Comparison of ENCODE assay signal across 31 cellular contexts in genomic region chr17:73980517-73980916, GRCh38.
"Had no signal": no experiment of that assay in that cellular context is flagged by ENCODE, and none has a peak within 500 bp of the region (broad histone marks: within the 10 kb centered on the region; RNA-seq: fewer than 3 reads in every experiment).

No MANE protein-coding gene starts in this region.

- H3K27ac Mint-ChIP-seq: activated CD4-positive, alpha-beta T cell treated with anti-CD3 and anti-CD28 coated beads, Interleukin-2, amount 10 ng/mL, durations not matched to agents 7 days and 5 days; activated CD8-positive, alpha-beta T cell treated with anti-CD3 and anti-CD28 coated beads for 36 hours; activated naive CD8-positive, alpha-beta T cell; activated T-helper 17 cell treated with anti-CD3 and anti-CD28 coated beads, Interleukin-2, amount 50 U/mL, for 72 hours; effector memory CD8-positive, alpha-beta T cell; WTC11 had no signal

- H3K9me3 ChIP-seq: body of pancreas, gastrocnemius medialis had no signal

- DNase-seq: activated CD4-positive, alpha-beta T cell treated with anti-CD3 and anti-CD28 coated beads for 1 hour; activated CD4-positive, alpha-beta T cell treated with anti-CD3 and anti-CD28 coated beads for 4 hours; activated CD4-positive, alpha-beta T cell treated with anti-CD3 and anti-CD28 coated beads, Interleukin-2, amount 10 ng/mL, durations not matched to agents 7 days and 5 days; activated CD4-positive, alpha-beta T cell treated with anti-CD3 and anti-CD28 coated beads, Interleukin-2, amount 50 U/mL, for 48 hours; activated CD8-positive, alpha-beta memory T cell treated with anti-CD3 and anti-CD28 coated beads for 24 hours; activated CD8-positive, alpha-beta T cell treated with anti-CD3 and anti-CD28 coated beads for 36 hours; activated effector memory CD4-positive, alpha-beta T cell treated with Interleukin-2 at 50 U/mL for 16 hours; activated gamma-delta T cell treated with Interleukin-2 at 50 U/mL for 16 hours; activated naive CD4-positive, alpha-beta T cell treated with anti-CD3 and anti-CD28 coated beads, Interleukin-2, amount 50 U/mL, for 16 hours; activated naive CD4-positive, alpha-beta T cell treated with Interleukin-2 at 50 U/mL for 16 hours; activated T-cell treated with anti-CD3 and anti-CD28 coated beads, Interleukin-2, amount 50 U/mL, for 4 hours; amniotic stem cell; aorta; body of pancreas; central memory CD4-positive, alpha-beta T cell; cerebellar nuclear complex; dermis blood vessel endothelial cell; effector CD4-positive, alpha-beta T cell; effector memory CD8-positive, alpha-beta T cell; erythroblast; foreskin keratinocyte; gastrocnemius medialis; glutamatergic neuron; heart right ventricle; T-helper 2 cell had no signal

- H3K27me3 ChIP-seq: body of pancreas, foreskin keratinocyte had no signal

- ATAC-seq: activated CD8-positive, alpha-beta T cell treated with anti-CD3 and anti-CD28 coated beads for 36 hours; activated T-cell treated with anti-CD3 and anti-CD28 coated beads, Interleukin-2, amount 50 U/mL, for 4 hours; activated T-helper 17 cell treated with anti-CD3 and anti-CD28 coated beads, Interleukin-2, amount 50 U/mL, for 72 hours; body of pancreas; effector memory CD8-positive, alpha-beta T cell; foreskin keratinocyte; gastrocnemius medialis; heart right ventricle; WTC11 had no signal

- H3K36me3 Mint-ChIP-seq: activated naive CD8-positive, alpha-beta T cell; WTC11 had no signal

- H3K9me3 Mint-ChIP-seq: activated CD4-positive, alpha-beta T cell treated with anti-CD3 and anti-CD28 coated beads, Interleukin-2, amount 10 ng/mL, durations not matched to agents 7 days and 5 days; activated CD8-positive, alpha-beta T cell treated with anti-CD3 and anti-CD28 coated beads for 36 hours; activated T-cell treated with anti-CD3 and anti-CD28 coated beads, Interleukin-2, amount 50 U/mL, for 4 hours; activated T-helper 17 cell treated with anti-CD3 and anti-CD28 coated beads, Interleukin-2, amount 50 U/mL, for 72 hours; effector memory CD8-positive, alpha-beta T cell; WTC11 had no signal

- H3K4me3 Mint-ChIP-seq: activated CD4-positive, alpha-beta T cell treated with anti-CD3 and anti-CD28 coated beads, Interleukin-2, amount 10 ng/mL, durations not matched to agents 7 days and 5 days; activated CD8-positive, alpha-beta T cell treated with anti-CD3 and anti-CD28 coated beads for 36 hours; activated naive CD8-positive, alpha-beta T cell; activated T-cell treated with anti-CD3 and anti-CD28 coated beads, Interleukin-2, amount 50 U/mL, for 4 hours; activated T-helper 17 cell treated with anti-CD3 and anti-CD28 coated beads, Interleukin-2, amount 50 U/mL, for 72 hours; effector memory CD8-positive, alpha-beta T cell; WTC11 had no signal

- H3K4me3 ChIP-seq: body of pancreas, coronary artery, esophagus muscularis mucosa, gastrocnemius medialis, heart right ventricle had no signal

- H3K36me3 ChIP-seq: esophagus muscularis mucosa, gastrocnemius medialis, heart right ventricle had no signal

- H3K27ac ChIP-seq: body of pancreas, coronary artery, esophagus muscularis mucosa, foreskin keratinocyte, gastrocnemius medialis, heart right ventricle, VCaP had no signal

- H3K4me1 ChIP-seq: body of pancreas, esophagus muscularis mucosa, foreskin keratinocyte, gastrocnemius medialis had no signal
